29 cellular contexts compared by ENCODE assay signal in genomic region chr13:94726425-94726824, GRCh38. TPM values are rescaled to one million over a fixed set of nuclear protein-coding genes. Genes with fewer than 3 reads are reported as not detected.
"Had no signal": no experiment of that assay in that cellular context is flagged by ENCODE, and none has a peak within 500 bp of the region (broad histone marks: within the 10 kb centered on the region; RNA-seq: fewer than 3 reads in every experiment).

No MANE protein-coding gene starts in this region.

- H3K27ac Mint-ChIP-seq: mesothelial cell of epicardium, naive B cell had no signal

- H3K36me3 Mint-ChIP-seq: mesothelial cell of epicardium, naive B cell had no signal

- ATAC-seq: esophagus mucosa, gastrocnemius medialis, heart right ventricle, left cardiac atrium, left lung, left ventricle myocardium superior, lower lobe of right lung, mucosa of descending colon had no signal

- H3K4me1 Mint-ChIP-seq: mesothelial cell of epicardium, naive B cell had no signal

- DNase-seq: dermis blood vessel endothelial cell; dorsolateral prefrontal cortex; effector CD4-positive, alpha-beta T cell; effector memory CD4-positive, alpha-beta T cell; erythroblast; esophagus squamous epithelium; foreskin fibroblast; foreskin melanocyte; gastrocnemius medialis; glutamatergic neuron; head of caudate nucleus; heart right ventricle; hippocampal formation; left cardiac atrium; left lung; left ventricle myocardium superior; lower lobe of right lung; mesenchymal stem cell; mucosa of descending colon; naive B cell had no signal

- H3K4me1 ChIP-seq: esophagus squamous epithelium, gastrocnemius medialis, heart right ventricle, left lung, lower lobe of right lung had no signal

- H3K27ac ChIP-seq: coronary artery, dorsolateral prefrontal cortex, epithelial cell of prostate, esophagus squamous epithelium, gastrocnemius medialis, heart right ventricle, left lung, lower lobe of right lung had no signal

- H3K9me3 ChIP-seq: gastrocnemius medialis had no signal

- H3K36me3 ChIP-seq: esophagus squamous epithelium, gastrocnemius medialis, heart right ventricle, left lung, lower lobe of right lung had no signal

- H3K4me3 ChIP-seq: coronary artery, dorsolateral prefrontal cortex, esophagus squamous epithelium, gastrocnemius medialis, heart right ventricle, left lung, lower lobe of right lung, mucosa of descending colon had no signal

- H3K4me3 Mint-ChIP-seq: mesothelial cell of epicardium, naive B cell had no signal

RNA-seq across cellular contexts. Expression of gene SOX21, which starts 14.1 kb away (rescaled TPM):
- total RNA-seq: dermis blood vessel endothelial cell, gastrocnemius medialis, glomerular endothelial cell, heart right ventricle, kidney epithelial cell, left cardiac atrium, left ventricle myocardium superior, mesenteric fat pad, mesothelial cell of epicardium, mucosa of descending colon, myocyte had no signal
- polyA plus RNA-seq: heart right ventricle, keratinocyte had no signal
